ENCODE assay signal across 21 cellular contexts in genomic region chr4:21013501-21013900, GRCh38.
DNase-seq lines count a peak whose midpoint lies in the region; FAIRE-seq and TF ChIP-seq lines count a peak whose summit lies in the region.
"Had no signal": no experiment of that assay in that cellular context is flagged by ENCODE, and none has a peak within 500 bp of the region (broad histone marks: within the 10 kb centered on the region; RNA-seq: fewer than 3 reads in every experiment).

No MANE protein-coding gene starts in this region.

- H3K9me3 ChIP-seq in astrocyte (ENCODE audit: insufficient read depth, low read depth, low read length) = no peaks in the 10 kb centered on the region
- no peaks in the 10 kb centered on the region for H3K9me3 ChIP-seq in trophoblast cell (ENCODE audit: insufficient read depth, low read depth, low read length)
- H3K9me3 ChIP-seq: BE2C, HAP-1 had no signal

- H3K4ac ChIP-seq in trophoblast cell (ENCODE audit: low read depth, low read length) = no peak overlapping the region

- H3K4me3 Mint-ChIP-seq in astrocyte (ENCODE audit: unreplicated experiment) (no peak overlapping the region), mesothelial cell of epicardium (no peak overlapping the region)
- H3K4me3 Mint-ChIP-seq: GM23338 had no signal

- no peaks in the 10 kb centered on the region for H3K79me2 ChIP-seq in astrocyte (ENCODE audit: insufficient read depth, low read length)
- H3K79me2 ChIP-seq in trophoblast cell (ENCODE audit: control insufficient read depth, insufficient read depth, low read length, poor library complexity) = no peaks in the 10 kb centered on the region

- no peak overlapping the region for H4K8ac ChIP-seq in trophoblast cell (ENCODE audit: low read depth, low read length)

- no peaks in the 10 kb centered on the region for H3K27me3 ChIP-seq in astrocyte (ENCODE audit: insufficient read depth, low read length)
- no peaks in the 10 kb centered on the region for H3K27me3 ChIP-seq in trophoblast cell (ENCODE audit: insufficient read depth, low read length)
- H3K27me3 ChIP-seq: BE2C had no signal

- no peak overlapping the region for H3K23ac ChIP-seq in trophoblast cell (ENCODE audit: low read length)

- no peak overlapping the region for H4K91ac ChIP-seq in trophoblast cell (ENCODE audit: low read depth, low read length)

- H3K9me3 Mint-ChIP-seq in astrocyte (ENCODE audit: unreplicated experiment) (no peaks in the 10 kb centered on the region), mesothelial cell of epicardium (peaks cover 25% of the 10 kb centered on the region)
- H3K9me3 Mint-ChIP-seq: GM23338 had no signal

- no peaks in the 10 kb centered on the region for H4K20me1 ChIP-seq in astrocyte (ENCODE audit: insufficient read depth, low read length)

- no peak overlapping the region for H3K14ac ChIP-seq in trophoblast cell (ENCODE audit: low read length)

- H2BK120ac ChIP-seq in trophoblast cell (ENCODE audit: insufficient read depth, low read length, poor library complexity) = no peak overlapping the region

- peak overlapping the region; percentile 6 for H3K27ac ChIP-seq in astrocyte (ENCODE audit: low read depth, low read length)
- H3K27ac ChIP-seq in epithelial cell of prostate = peak overlapping the region; percentile 23
- H3K27ac ChIP-seq in trophoblast cell (ENCODE audit: low read depth, low read length) = peak overlapping the region; percentile 82
- no peak overlapping the region for H3K27ac ChIP-seq in caudate nucleus (ENCODE audit: low read depth, low read length)
- H3K27ac ChIP-seq: KMS-11 had no signal

- H3K4me1 ChIP-seq in astrocyte (ENCODE audit: insufficient read depth, low read length) = peaks cover 6% of the 10 kb centered on the region
- H3K4me1 ChIP-seq in trophoblast cell (ENCODE audit: control insufficient read depth in 1 of 2, insufficient read depth in 2 of 2, low read length in 2 of 2) = peaks cover 4 to 9% of the 10 kb centered on the region in 2 experiments
- H3K4me1 ChIP-seq: BE2C, HAP-1 had no signal

- no peak for TF ChIP-seq CTCF in astrocyte (IDR thresholded peaks at IDR 0.05; ENCODE audit: insufficient read depth, low read depth, low read length)
- TF ChIP-seq CTCF in mesothelial cell of epicardium (IDR thresholded peaks at IDR 0.05; ENCODE audit: unreplicated experiment) = no peak

- peak overlapping the region; percentile 91 for H3K27ac Mint-ChIP-seq in astrocyte (ENCODE audit: unreplicated experiment)
- no peak overlapping the region for H3K27ac Mint-ChIP-seq in mesothelial cell of epicardium
- H3K27ac Mint-ChIP-seq: GM23338 had no signal

- H3K4me2 ChIP-seq in astrocyte (ENCODE audit: low read length) = peak overlapping the region; percentile 54
- H3K4me2 ChIP-seq in trophoblast cell (ENCODE audit: low read length) = no peak overlapping the region
- H3K4me2 ChIP-seq: GM23338, KMS-11 had no signal

- no peak overlapping the region for H4K12ac ChIP-seq in trophoblast cell (ENCODE audit: low read depth, low read length)

- H3K79me1 ChIP-seq in trophoblast cell (ENCODE audit: low read length) = peaks cover 10% of the 10 kb centered on the region

- no peak overlapping the region for H2BK12ac ChIP-seq in trophoblast cell (ENCODE audit: low read length)

- no peaks in the 10 kb centered on the region for H3K27me3 Mint-ChIP-seq in astrocyte (ENCODE audit: low read depth, unreplicated experiment)
- H3K27me3 Mint-ChIP-seq in mesothelial cell of epicardium (ENCODE audit: low read depth) = no peaks in the 10 kb centered on the region

- no peaks in the 10 kb centered on the region for H3K36me3 Mint-ChIP-seq in astrocyte (ENCODE audit: low read depth, unreplicated experiment)
- H3K36me3 Mint-ChIP-seq in mesothelial cell of epicardium = no peaks in the 10 kb centered on the region

- no peak overlapping the region for H3K4me3 ChIP-seq in astrocyte (ENCODE audit: insufficient read depth, low read depth, low read length)
- H3K4me3 ChIP-seq in trophoblast cell (ENCODE audit: low read depth, low read length) = no peak overlapping the region
- H3K4me3 ChIP-seq: GM23338, HAP-1 had no signal

- H3K4me1 Mint-ChIP-seq in astrocyte (ENCODE audit: low read depth, unreplicated experiment) = peaks cover 34% of the 10 kb centered on the region
- H3K4me1 Mint-ChIP-seq in mesothelial cell of epicardium = peaks cover 14% of the 10 kb centered on the region
- H3K4me1 Mint-ChIP-seq: GM23338 had no signal

- H2BK5ac ChIP-seq in trophoblast cell (ENCODE audit: low read depth, low read length, poor library complexity) = peak overlapping the region; percentile 25

- no peak overlapping the region for H2AK5ac ChIP-seq in trophoblast cell (ENCODE audit: low read length)

- peak; percentile 43 for DNase-seq in NCI-H226
- DNase-seq in astrocyte (ENCODE audit: low read depth) = no peak
- DNase-seq in epithelial cell of prostate (ENCODE audit: low read depth, low spot score) = no peak
- peak; percentile 10 to 44 for DNase-seq in trophoblast cell
- no peak for DNase-seq in caudate nucleus (lab: John Stamatoyannopoulos, UW)
- DNase-seq in GF-D8 (lab: John Stamatoyannopoulos, UW) = no peak
- no peak for DNase-seq in mesothelial cell of epicardium (ENCODE audit: low spot score in 2 of 2, unreplicated experiment in 2 of 2)
- DNase-seq: BE2C, DMS 273 treated with DMSO at 0.1 percent for 48 hours, DND-41, IMR-90, NCI-H1105, NCI-H2029 treated with DMSO at 0.1 percent for 48 hours, NCI-H345, NCI-H524 treated with DMSO at 0.1 percent for 48 hours, NCI-H82, Right ventricle myocardium superior had no signal

- no peaks in the 10 kb centered on the region for H3K36me3 ChIP-seq in astrocyte (ENCODE audit: insufficient read depth, low read length)
- no peaks in the 10 kb centered on the region for H3K36me3 ChIP-seq in trophoblast cell (ENCODE audit: control insufficient read depth in 1 of 2, insufficient read depth in 2 of 2, low read length in 2 of 2)
- H3K36me3 ChIP-seq: BE2C, HAP-1 had no signal

- no peak overlapping the region for H3K18ac ChIP-seq in trophoblast cell (ENCODE audit: low read length)

- FAIRE-seq in astrocyte (lab: Jason Lieb, UNC) = no peak
- FAIRE-seq: GM12891 had no signal

- H2AFZ ChIP-seq in astrocyte (ENCODE audit: low read depth, low read length) = no peak overlapping the region
- no peak overlapping the region for H2AFZ ChIP-seq in trophoblast cell (ENCODE audit: insufficient read depth, low read length, poor library complexity)
- H2AFZ ChIP-seq: GM23338 had no signal

- WGBS in trophoblast cell (ENCODE audit: extremely low coverage, insufficient coverage, insufficient read length) = no CpG with 5 or more reads among the region's 1 CpG

- H3K9ac ChIP-seq in astrocyte (ENCODE audit: low read length) = no peak overlapping the region
- no peak overlapping the region for H3K9ac ChIP-seq in trophoblast cell (ENCODE audit: low read length)
- H3K9ac ChIP-seq: KMS-11 had no signal

Comparison
In these comparisons a context has a peak if more than half of its experiments do, and no peak if none do; other contexts are left out.
1. DNase-seq: peak in NCI-H226 (single experiment) and trophoblast cell (2 of 2); none in astrocyte (single experiment), epithelial cell of prostate (single experiment), caudate nucleus (0 of 61), GF-D8 (single experiment) and mesothelial cell of epicardium (0 of 2).